In the genomic region with DNA sequence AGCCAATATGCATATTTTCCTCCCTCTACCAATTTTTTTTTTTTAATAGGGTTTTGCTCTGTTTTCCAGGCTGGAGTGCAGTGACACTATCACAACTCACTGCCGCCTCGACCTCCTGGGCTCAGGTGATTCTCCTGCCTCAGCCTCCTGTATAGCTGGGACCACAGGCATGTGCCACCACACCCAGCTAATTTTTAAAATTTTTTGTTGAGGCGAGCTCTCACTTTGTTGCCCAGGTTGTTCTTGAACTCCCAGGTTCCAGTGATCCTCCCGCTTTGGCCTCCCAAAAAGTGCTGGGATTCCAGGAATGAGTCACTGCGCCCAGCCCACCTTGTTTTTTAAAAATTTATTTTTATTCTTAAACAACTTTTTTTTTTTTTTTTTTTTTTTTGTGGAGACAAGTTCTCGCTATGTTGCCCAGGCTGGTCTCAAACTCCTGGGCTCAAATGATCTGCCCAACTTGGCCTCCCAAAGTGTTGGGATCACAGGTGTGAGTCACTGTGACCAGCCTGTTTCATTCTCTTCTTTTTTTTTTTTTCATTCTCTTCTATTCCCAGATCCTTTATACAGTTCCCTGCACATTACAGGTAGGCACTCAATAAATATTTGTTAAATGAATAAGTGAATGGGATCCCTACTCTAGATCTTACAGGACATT, we compare ENCODE assay signal across 14 cellular contexts.
"Had no signal": no experiment of that assay in that cellular context is flagged by ENCODE, and none has a peak within 500 bp of the region (broad histone marks: within the 10 kb centered on the region; RNA-seq: fewer than 3 reads in every experiment).

No MANE protein-coding gene starts in this region.

- H3K27ac Mint-ChIP-seq: activated naive CD4-positive, alpha-beta T cell treated with anti-CD3 and anti-CD28 coated beads, Interleukin-2, amount 10 ng/mL, durations not matched to agents 7 days and 5 days; memory B cell; nephron had no signal

- H3K36me3 ChIP-seq: adrenal gland, uterus had no signal

- ATAC-seq: foreskin keratinocyte, sciatic nerve had no signal

- H3K27ac ChIP-seq: adrenal gland, foreskin keratinocyte, uterus had no signal

- H3K27me3 ChIP-seq: adrenal gland, foreskin keratinocyte, uterus had no signal

- H3K4me3 Mint-ChIP-seq: activated CD8-positive, alpha-beta memory T cell treated with anti-CD3 and anti-CD28 coated beads, Interleukin-2, amount 10 ng/mL, durations not matched to agents 7 days and 5 days; activated naive CD4-positive, alpha-beta T cell treated with anti-CD3 and anti-CD28 coated beads, Interleukin-2, amount 10 ng/mL, durations not matched to agents 7 days and 5 days; memory B cell; nephron; T-helper 2 cell treated with Interferon-gamma antibody and Interleukin-4, amounts not matched to agents 5 μg/mL and 100 μg/mL, for 36 hours had no signal

- H3K9me3 ChIP-seq: adrenal gland, uterus had no signal

- H3K4me3 ChIP-seq: adrenal gland, uterus had no signal

- DNase-seq: activated CD4-positive, alpha-beta T cell treated with anti-CD3 and anti-CD28 coated beads for 1 hour; activated CD4-positive, alpha-beta T cell treated with anti-CD3 and anti-CD28 coated beads, Interleukin-2, amount 50 U/mL, for 48 hours; activated CD8-positive, alpha-beta memory T cell treated with anti-CD3 and anti-CD28 coated beads, Interleukin-2, amount 10 ng/mL, durations not matched to agents 7 days and 5 days; activated naive CD4-positive, alpha-beta T cell treated with anti-CD3 and anti-CD28 coated beads, Interleukin-2, amount 10 ng/mL, durations not matched to agents 7 days and 5 days; adrenal gland; central memory CD4-positive, alpha-beta T cell; foreskin keratinocyte; stimulated activated CD4-positive, alpha-beta T cell treated with anti-CD3 and anti-CD28 coated beads, Interleukin-2, amount 100 ng/mL, for 48 hours; stimulated activated naive CD8-positive, alpha-beta T cell treated with anti-CD3 and anti-CD28 coated beads, Interleukin-15, amount 100 ng/mL, for 72 hours; uterus had no signal

- H3K4me1 ChIP-seq: adrenal gland, uterus had no signal

- H3K4me1 Mint-ChIP-seq: nephron had no signal

- H3K27me3 Mint-ChIP-seq: activated CD8-positive, alpha-beta memory T cell treated with anti-CD3 and anti-CD28 coated beads, Interleukin-2, amount 10 ng/mL, durations not matched to agents 7 days and 5 days; stimulated activated naive CD8-positive, alpha-beta T cell treated with anti-CD3 and anti-CD28 coated beads, Interleukin-15, amount 100 ng/mL, for 72 hours had no signal
